14 cellular contexts compared by ENCODE assay signal in the genomic region with DNA sequence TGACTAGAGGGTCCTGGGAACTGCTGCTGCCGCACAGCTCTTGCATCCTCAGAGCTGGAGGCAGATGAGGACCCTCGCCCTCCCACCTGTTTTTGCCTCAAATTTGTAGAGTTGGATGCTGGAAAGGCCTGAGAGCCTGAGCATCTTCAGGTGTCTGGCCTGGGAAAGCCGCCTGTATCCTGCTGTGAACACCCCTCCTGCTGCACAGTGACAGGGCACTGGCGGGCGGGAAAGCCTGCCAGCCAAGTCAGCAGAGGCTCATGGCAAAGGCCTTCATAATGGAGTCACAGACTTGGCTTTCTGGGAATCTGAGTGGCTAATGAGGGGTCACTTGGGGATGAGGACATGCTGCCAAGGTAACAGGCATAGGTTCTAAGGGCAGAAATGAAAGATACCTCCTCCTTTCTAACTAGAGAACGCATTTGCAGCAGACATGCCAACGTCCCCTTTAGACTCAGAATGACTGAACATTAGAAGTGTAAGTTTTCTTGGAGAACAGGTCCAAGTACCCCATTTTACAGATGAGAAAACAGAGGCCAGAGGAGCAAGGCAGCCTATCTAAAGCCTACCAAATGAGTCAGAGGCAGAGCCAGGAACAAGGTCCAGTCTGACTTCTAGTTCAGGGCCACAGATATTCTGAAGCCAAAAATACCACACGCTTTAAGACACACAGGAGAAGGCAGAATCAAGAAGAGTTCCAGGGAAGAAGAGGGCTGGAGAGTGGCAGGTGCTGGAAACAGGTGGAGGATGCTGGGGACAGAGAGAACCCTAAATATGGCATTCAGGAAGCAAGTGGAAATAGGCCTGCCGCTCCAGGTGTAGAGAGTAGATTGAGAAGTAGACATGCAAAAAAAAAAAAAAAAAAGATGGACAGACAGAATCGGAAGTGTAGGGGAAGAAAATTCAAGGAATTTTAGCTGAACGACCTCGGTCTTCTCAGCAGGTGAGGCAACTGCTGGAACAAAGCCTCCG.
"Had no signal": no experiment of that assay in that cellular context is flagged by ENCODE, and none has a peak within 500 bp of the region (broad histone marks: within the 10 kb centered on the region; RNA-seq: fewer than 3 reads in every experiment).

No MANE protein-coding gene starts in this region.

- H3K9me3 ChIP-seq: prostate gland, suprapubic skin, upper lobe of left lung had no signal

- ATAC-seq: activated naive CD4-positive, alpha-beta T cell treated with anti-CD3 and anti-CD28 coated beads, Interleukin-2, amount 50 U/mL, for 72 hours had no signal

- H3K27ac ChIP-seq: cardiac muscle cell, prostate gland, suprapubic skin, upper lobe of left lung had no signal

- H3K4me3 ChIP-seq: cardiac muscle cell, prostate gland, suprapubic skin, upper lobe of left lung had no signal

- H3K4me1 ChIP-seq: upper lobe of left lung had no signal

- DNase-seq: activated CD4-positive, alpha-beta T cell treated with anti-CD3 and anti-CD28 coated beads for 1 hour; activated CD4-positive, alpha-beta T cell treated with anti-CD3 and anti-CD28 coated beads, Interleukin-2, amount 50 U/mL, for 48 hours; activated gamma-delta T cell treated with Interleukin-2 at 50 U/mL for 16 hours; left colon; midbrain; right cardiac atrium; stimulated activated CD4-positive, alpha-beta T cell treated with anti-CD3 and anti-CD28 coated beads, Interleukin-15, amount 100 ng/mL, for 24 hours; stimulated activated CD4-positive, alpha-beta T cell treated with anti-CD3 and anti-CD28 coated beads, Interleukin-2, amount 100 ng/mL, for 48 hours had no signal

- FAIRE-seq: small intestine had no signal

- H3K27me3 ChIP-seq: cardiac muscle cell, suprapubic skin, upper lobe of left lung had no signal

- H3K36me3 ChIP-seq: cardiac muscle cell, prostate gland, suprapubic skin, upper lobe of left lung had no signal
